In the genomic region with DNA sequence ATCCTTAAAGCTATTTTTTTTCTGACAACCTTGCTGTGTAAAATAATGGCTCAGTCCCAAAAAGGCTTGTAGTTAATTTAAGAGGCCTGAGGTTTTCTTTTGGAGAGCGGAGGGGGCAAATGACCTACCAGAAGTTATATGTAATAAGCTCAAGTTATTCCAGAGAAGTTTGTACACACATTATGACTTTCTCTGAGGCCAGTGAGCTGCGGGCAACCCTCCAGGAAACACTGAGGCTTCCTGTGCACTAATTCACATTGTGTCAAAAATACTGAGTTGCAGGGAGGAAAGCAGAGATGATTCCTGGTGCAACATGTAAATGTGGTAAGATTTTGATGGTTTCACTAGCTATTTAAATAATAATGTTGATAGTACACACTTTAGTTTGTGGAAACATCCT, we compare ENCODE assay signal across 23 cellular contexts.
DNase-seq lines count a peak whose midpoint lies in the region; ATAC-seq and TF ChIP-seq lines count a peak whose summit lies in the region.
"Had no signal": no experiment of that assay in that cellular context is flagged by ENCODE, and none has a peak within 500 bp of the region (broad histone marks: within the 10 kb centered on the region; RNA-seq: fewer than 3 reads in every experiment).

No MANE protein-coding gene starts in this region.

- H3K9ac ChIP-seq in rectal smooth muscle tissue (ENCODE audit: low read length), result no peak overlapping the region

- no peaks in the 10 kb centered on the region for H3K36me3 ChIP-seq in rectal smooth muscle tissue (ENCODE audit: control insufficient read depth, insufficient read depth, low read length)
- H3K36me3 ChIP-seq: neutrophil, thyroid gland had no signal

- H3K4me3 ChIP-seq in fibroblast of pulmonary artery (replicated peaks; ENCODE audit: low read depth, low read length), result no peak overlapping the region
- H3K4me3 ChIP-seq in rectal smooth muscle tissue (ENCODE audit: low read length), result no peak overlapping the region
- H3K4me3 ChIP-seq: PC-9, thyroid gland had no signal

- no peaks in the 10 kb centered on the region for H3K36me3 Mint-ChIP-seq in activated CD4-positive, alpha-beta T cell treated with anti-CD3 and anti-CD28 coated beads, Interleukin-2, amount 10 ng/mL, durations not matched to agents 24 days and 14 days (ENCODE audit: low read depth)
- H3K36me3 Mint-ChIP-seq: activated naive CD8-positive, alpha-beta T cell treated with anti-CD3 and anti-CD28 coated beads, Interleukin-2, amount 10 ng/mL, durations not matched to agents 7 days and 5 days; immature natural killer cell had no signal

- H3K4me1 ChIP-seq in rectal smooth muscle tissue (ENCODE audit: control insufficient read depth, insufficient read depth, low read length), result peaks cover 28% of the 10 kb centered on the region

- H3K27me3 Mint-ChIP-seq in activated CD4-positive, alpha-beta T cell treated with anti-CD3 and anti-CD28 coated beads, Interleukin-2, amount 10 ng/mL, durations not matched to agents 24 days and 14 days, result peaks cover 6% of the 10 kb centered on the region

- no peak overlapping the region for H3K4me3 Mint-ChIP-seq in activated CD4-positive, alpha-beta T cell treated with anti-CD3 and anti-CD28 coated beads, Interleukin-2, amount 10 ng/mL, durations not matched to agents 24 days and 14 days
- H3K4me3 Mint-ChIP-seq: activated naive CD8-positive, alpha-beta T cell treated with anti-CD3 and anti-CD28 coated beads, Interleukin-2, amount 10 ng/mL, durations not matched to agents 7 days and 5 days; B cell; HFFc6 had no signal

- TF ChIP-seq CTCF in fibroblast of pulmonary artery (IDR thresholded peaks at IDR 0.05; ENCODE audit: low read length, missing control alignments), result no peak

- no peak overlapping the region for H3K27ac Mint-ChIP-seq in activated CD4-positive, alpha-beta T cell treated with anti-CD3 and anti-CD28 coated beads, Interleukin-2, amount 10 ng/mL, durations not matched to agents 24 days and 14 days
- H3K27ac Mint-ChIP-seq: activated naive CD8-positive, alpha-beta T cell treated with anti-CD3 and anti-CD28 coated beads, Interleukin-2, amount 10 ng/mL, durations not matched to agents 7 days and 5 days; B cell; HFFc6 had no signal

- H3K9me3 Mint-ChIP-seq in activated CD4-positive, alpha-beta T cell treated with anti-CD3 and anti-CD28 coated beads, Interleukin-2, amount 10 ng/mL, durations not matched to agents 24 days and 14 days, result no peaks in the 10 kb centered on the region
- H3K9me3 Mint-ChIP-seq: activated naive CD8-positive, alpha-beta T cell treated with anti-CD3 and anti-CD28 coated beads, Interleukin-2, amount 10 ng/mL, durations not matched to agents 7 days and 5 days; HFFc6 had no signal

- H3K27me3 ChIP-seq in rectal smooth muscle tissue (ENCODE audit: control insufficient read depth, insufficient read depth, low read length), result no peaks in the 10 kb centered on the region
- H3K27me3 ChIP-seq: thyroid gland had no signal

- DNase-seq in GDM1 (lab: John Stamatoyannopoulos, UW) (peak; percentile 33), UCSD-AML1 (lab: John Stamatoyannopoulos, UW; ENCODE audit: unreplicated experiment) (peak; percentile 24), fibroblast of pulmonary artery (ENCODE audit: low read depth) (peak; percentile 40), NCI-H82 treated with DMSO at 0.1 percent for 48 hours (lab: John Stamatoyannopoulos, UW; ENCODE audit: unreplicated experiment) (no peak)
- DNase-seq in stimulated activated CD4-positive, alpha-beta T cell treated with anti-CD3 and anti-CD28 coated beads, Interleukin-2, amount 100 ng/mL, for 48 hours, result no peak
- DNase-seq in activated CD4-positive, alpha-beta T cell treated with anti-CD3 and anti-CD28 coated beads, Interleukin-2, amount 10 ng/mL, durations not matched to agents 24 days and 14 days, result no peak
- DNase-seq: activated CD4-positive, alpha-beta T cell treated with anti-CD3 and anti-CD28 coated beads, Interleukin-2, amount 50 U/mL, for 1 hour; activated naive CD8-positive, alpha-beta T cell treated with anti-CD3 and anti-CD28 coated beads, Interleukin-2, amount 10 ng/mL, durations not matched to agents 7 days and 5 days; activated T-cell treated with anti-CD3 and anti-CD28 coated beads for 4 hours; cerebellar nuclear complex; HFFc6; immature natural killer cell; mesendoderm; NCI-H1694; NCI-H524; PC-9; stimulated activated CD4-positive, alpha-beta T cell treated with anti-CD3 and anti-CD28 coated beads, Interleukin-4, amount 100 ng/mL, for 24 hours; stimulated activated CD8-positive, alpha-beta memory T cell treated with anti-CD3 and anti-CD28 coated beads, Interleukin-4, amount 100 ng/mL, for 48 hours; thyroid gland had no signal

- peak overlapping the region; percentile 85 for H3K27ac ChIP-seq in rectal smooth muscle tissue (ENCODE audit: low read depth, low read length)
- H3K27ac ChIP-seq: neutrophil, PC-9, thyroid gland had no signal

- intact Hi-C loops in activated CD4-positive, alpha-beta T cell treated with anti-CD3 and anti-CD28 coated beads, Interleukin-2, amount 10 ng/mL, durations not matched to agents 24 days and 14 days (cut with micrococcal nuclease), result no loop called here

- peaks cover 4% of the 10 kb centered on the region for H3K4me1 Mint-ChIP-seq in activated CD4-positive, alpha-beta T cell treated with anti-CD3 and anti-CD28 coated beads, Interleukin-2, amount 10 ng/mL, durations not matched to agents 24 days and 14 days

- ATAC-seq in GM18858 (IDR thresholded peaks at IDR 0.05; ENCODE audit: unreplicated experiment), result no peak

Comparison
In these comparisons a context has a peak if more than half of its experiments do, and no peak if none do; other contexts are left out.
1. DNase-seq: peak in GDM1 (single experiment), UCSD-AML1 (single experiment) and fibroblast of pulmonary artery (single experiment); none in stimulated activated CD4-positive, alpha-beta T cell treated with anti-CD3 and anti-CD28 coated beads, Interleukin-2, amount 100 ng/mL, for 48 hours (0 of 2), activated CD4-positive, alpha-beta T cell treated with anti-CD3 and anti-CD28 coated beads, Interleukin-2, amount 10 ng/mL, durations not matched to agents 24 days and 14 days (single experiment) and NCI-H82 treated with DMSO at 0.1 percent for 48 hours (single experiment).